In the genomic region with DNA sequence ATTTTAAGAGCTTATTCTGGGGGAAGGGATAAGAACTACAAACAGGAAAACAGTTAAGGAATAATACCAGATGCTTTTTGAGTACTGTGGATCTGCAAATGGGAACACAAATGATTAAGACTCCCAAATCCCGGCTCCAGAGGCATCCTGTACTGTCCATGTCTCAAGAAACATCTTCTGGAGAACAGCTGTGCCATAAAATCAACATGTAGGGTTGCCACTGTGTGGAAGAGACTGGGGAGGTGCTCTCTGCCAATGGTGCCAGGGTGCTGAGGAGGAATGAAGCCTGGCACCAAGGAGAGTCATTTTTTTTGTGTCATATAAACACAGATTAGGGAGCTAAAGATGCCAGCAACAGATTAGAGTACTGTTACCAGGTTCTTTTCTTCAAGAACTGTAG, we compare ENCODE assay signal across 17 cellular contexts. TPM values are rescaled to one million over a fixed set of nuclear protein-coding genes. Genes with fewer than 3 reads are reported as not detected.
"Had no signal": no experiment of that assay in that cellular context is flagged by ENCODE, and none has a peak within 500 bp of the region (broad histone marks: within the 10 kb centered on the region; RNA-seq: fewer than 3 reads in every experiment).

No MANE protein-coding gene starts in this region.

- ATAC-seq: activated T-cell treated with anti-CD3 and anti-CD28 coated beads, Interleukin-2, amount 50 U/mL, for 4 hours; foreskin keratinocyte had no signal

- H3K9me3 ChIP-seq: esophagus squamous epithelium, heart left ventricle, left lung, thoracic aorta had no signal

- H2AFZ ChIP-seq: neural progenitor cell had no signal

- H3K27ac ChIP-seq: esophagus squamous epithelium, foreskin keratinocyte, left lung, neural progenitor cell, thoracic aorta had no signal

- H3K9ac ChIP-seq: neural progenitor cell had no signal

- H3K27me3 ChIP-seq: esophagus squamous epithelium, foreskin keratinocyte, heart left ventricle, left lung, neural progenitor cell had no signal

- DNase-seq: activated CD4-positive, alpha-beta T cell treated with anti-CD3 and anti-CD28 coated beads, Interleukin-2, amount 50 U/mL, for 4 hours; activated gamma-delta T cell treated with Interleukin-2 at 50 U/mL for 16 hours; activated naive CD8-positive, alpha-beta T cell treated with anti-CD3 and anti-CD28 coated beads for 36 hours; activated T-cell treated with anti-CD3 and anti-CD28 coated beads, Interleukin-2, amount 50 U/mL, for 4 hours; cerebellar nuclear complex; esophagus squamous epithelium; foreskin keratinocyte; heart left ventricle; left lung; small intestine; stimulated activated CD4-positive, alpha-beta T cell treated with anti-CD3 and anti-CD28 coated beads, Interleukin-1b, Interleukin-23, amount 100 ng/mL, for 48 hours; stimulated activated naive CD4-positive, alpha-beta T cell treated with Interleukin-2 at 50 U/mL for 16 hours had no signal

- H3K27ac Mint-ChIP-seq: activated naive CD8-positive, alpha-beta T cell treated with anti-CD3 and anti-CD28 coated beads for 36 hours; memory B cell; neural progenitor cell had no signal

- H3K9me3 Mint-ChIP-seq: activated naive CD8-positive, alpha-beta T cell treated with anti-CD3 and anti-CD28 coated beads for 36 hours; activated T-cell treated with anti-CD3 and anti-CD28 coated beads, Interleukin-2, amount 50 U/mL, for 4 hours; neural progenitor cell had no signal

- H3K36me3 ChIP-seq: neural progenitor cell had no signal

- H3K4me3 ChIP-seq: esophagus squamous epithelium, heart left ventricle, left lung, neural progenitor cell, thoracic aorta had no signal

- H3K27me3 Mint-ChIP-seq: activated naive CD8-positive, alpha-beta T cell treated with anti-CD3 and anti-CD28 coated beads for 36 hours; memory B cell had no signal

- H3K4me3 Mint-ChIP-seq: activated naive CD8-positive, alpha-beta T cell treated with anti-CD3 and anti-CD28 coated beads for 36 hours; activated T-cell treated with anti-CD3 and anti-CD28 coated beads, Interleukin-2, amount 50 U/mL, for 4 hours; memory B cell; neural progenitor cell had no signal

- H3K4me1 ChIP-seq: foreskin keratinocyte had no signal

RNA-seq across cellular contexts. Expression of a gene that starts 54.3 kb away (rescaled TPM):
- total RNA-seq: esophagus squamous epithelium, foreskin keratinocyte, left lung, ureter had no signal
- polyA plus RNA-seq: foreskin keratinocyte, keratinocyte had no signal
